ENCODE assay signal across 9 cellular contexts in the genomic region with DNA sequence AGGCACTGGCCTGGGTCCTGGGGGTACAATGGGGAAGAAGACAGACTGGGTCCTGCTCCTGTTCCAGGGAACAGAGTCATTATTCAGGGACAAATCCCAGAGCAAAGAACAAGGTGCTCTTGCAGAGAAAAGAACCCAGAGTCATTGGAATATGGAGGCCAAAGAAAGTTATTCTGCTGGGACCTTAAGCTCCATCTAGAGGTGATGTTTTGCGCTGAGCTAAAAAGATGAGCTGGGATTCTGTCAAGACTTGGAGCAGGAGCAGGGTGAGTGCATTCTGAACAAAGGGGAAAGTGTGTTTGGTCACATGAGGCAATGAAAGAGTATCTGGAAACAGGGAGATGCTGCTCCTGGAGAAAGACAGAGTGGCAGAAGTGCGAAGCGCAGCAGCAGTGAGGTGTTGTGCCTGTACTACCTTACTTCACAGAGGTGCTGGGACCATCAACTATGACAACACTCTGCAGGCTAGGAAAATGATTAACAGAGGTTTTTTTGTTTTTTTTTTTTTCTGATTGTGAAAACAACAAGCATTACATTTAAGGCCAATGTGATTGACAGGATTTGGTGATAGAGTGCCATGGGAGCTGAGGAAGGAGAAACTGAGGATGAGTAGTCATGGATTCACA.
A peak's percentile ranks its signal among the peaks of the same experiment; 100 is the strongest.
DNase-seq lines count a peak whose midpoint lies in the region; ATAC-seq, FAIRE-seq and TF ChIP-seq lines count a peak whose summit lies in the region.
"Had no signal": no experiment of that assay in that cellular context is flagged by ENCODE, and none has a peak within 500 bp of the region (broad histone marks: within the 10 kb centered on the region; RNA-seq: fewer than 3 reads in every experiment).

No MANE protein-coding gene starts in this region.

- peak; percentile 23 for DNase-seq in COLO829 (ENCODE audit: low spot score)
- DNase-seq in HFF-Myc (ENCODE audit: extremely low read depth, low read depth): no peak
- no peak for DNase-seq in kidney
- DNase-seq in CD14-positive monocyte (ENCODE audit: low spot score): no peak
- DNase-seq in AG20443 (ENCODE audit: low spot score): no peak
- no peak for DNase-seq in immature natural killer cell

- intact Hi-C loops in kidney (cut with DNase I) (no loop called here), CD14-positive monocyte (cut with micrococcal nuclease) (no loop called here)

- H3K4me1 ChIP-seq in kidney (ENCODE audit: control insufficient read depth in 1 of 2, insufficient read depth in 1 of 2, low read depth in 1 of 2, low read length in 2 of 2): no peaks in the 10 kb centered on the region
- H3K4me1 ChIP-seq: SJSA1 had no signal

- H3K27me3 Mint-ChIP-seq in CD14-positive monocyte (ENCODE audit: low read depth in 3 of 3) (peaks cover 0 to 6% (median 0%) of the 10 kb centered on the region in 3 donors), immature natural killer cell (ENCODE audit: low read depth in 3 of 3) (no peaks in the 10 kb centered on the region)

- H3K9me3 ChIP-seq in kidney (ENCODE audit: control insufficient read depth in 1 of 2, low read length in 2 of 2): no peaks in the 10 kb centered on the region
- H3K9me3 ChIP-seq: SJSA1 had no signal

- H3K36me3 ChIP-seq in kidney (ENCODE audit: control insufficient read depth in 1 of 2, insufficient read depth in 2 of 2, low read length in 2 of 2): no peaks in the 10 kb centered on the region
- H3K36me3 ChIP-seq: SJSA1 had no signal

- H3K27ac Mint-ChIP-seq in CD14-positive monocyte (peak overlapping the region in 1 of 7 donors; percentile 27), immature natural killer cell (no peak overlapping the region)

- H3K9ac ChIP-seq in kidney (ENCODE audit: low read length in 2 of 2): no peak overlapping the region

- H3K36me3 Mint-ChIP-seq in CD14-positive monocyte (no peaks in the 10 kb centered on the region), immature natural killer cell (peaks cover 0 to 4% (median 0%) of the 10 kb centered on the region in 3 donors)

- peak; percentile 35 for TF ChIP-seq CTCF in HFF-Myc (IDR thresholded peaks at IDR 0.05; ENCODE audit: low read depth, low read length, missing control alignments)
- peak; percentile 80 for TF ChIP-seq CTCF in VCaP (conservative IDR thresholded peaks at IDR 0.05)
- peak; percentile 23 for TF ChIP-seq CTCF in kidney (IDR thresholded peaks at IDR 0.05; ENCODE audit: borderline replicate concordance, extremely low read depth, insufficient read depth)
- TF ChIP-seq CTCF in CD14-positive monocyte (IDR thresholded peaks at IDR 0.05): no peak

- H3K4me3 ChIP-seq in HFF-Myc (replicated peaks; ENCODE audit: low read depth, low read length) (no peak overlapping the region), kidney (ENCODE audit: low read length in 2 of 2) (no peak overlapping the region)
- H3K4me3 ChIP-seq: SJSA1 had no signal

- H3K4me3 Mint-ChIP-seq in CD14-positive monocyte (no peak overlapping the region), immature natural killer cell (no peak overlapping the region)

- peaks cover 0 to 2% (median 0%) of the 10 kb centered on the region in 7 donors for H3K9me3 Mint-ChIP-seq in CD14-positive monocyte
- H3K9me3 Mint-ChIP-seq in immature natural killer cell: no peaks in the 10 kb centered on the region

- H3K27ac ChIP-seq in VCaP (no peak overlapping the region), kidney (ENCODE audit: low read depth in 2 of 2, low read length in 2 of 2) (no peak overlapping the region)
- H3K27ac ChIP-seq: SJSA1 had no signal

- H3K4me1 Mint-ChIP-seq in CD14-positive monocyte (no peaks in the 10 kb centered on the region), immature natural killer cell (no peaks in the 10 kb centered on the region)

- FAIRE-seq in kidney (lab: Jason Lieb, UNC): no peak

- no peak for ATAC-seq in GM21737 (IDR thresholded peaks at IDR 0.05; ENCODE audit: unreplicated experiment)
